1 cellular context compared by ENCODE assay signal in genomic region chr20:32509639-32510066, GRCh38.
TF ChIP-seq lines count a peak whose summit lies in the region.

No MANE protein-coding gene starts in this region.

TF ChIP-seq in HCT116, 20 proteins besides CTCF, POLR2A, EP300 and RAD21 (continued from another document):
- TF ChIP-seq, protein P1, sequence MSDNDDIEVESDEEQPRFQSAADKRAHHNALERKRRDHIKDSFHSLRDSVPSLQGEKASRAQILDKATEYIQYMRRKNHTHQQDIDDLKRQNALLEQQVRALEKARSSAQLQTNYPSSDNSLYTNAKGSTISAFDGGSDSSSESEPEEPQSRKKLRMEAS (IDR thresholded peaks at IDR 0.05) = no peak
TF ChIP-seq in HCT116: peak in this region for 0.
